In genomic region chr14:96347957-96348356, GRCh38 we compare ENCODE assay signal across 1 cellular context. TPM values are rescaled to one million over a fixed set of nuclear protein-coding genes. Genes with fewer than 3 reads are reported as not detected.
"Had no signal": no experiment of that assay in that cellular context is flagged by ENCODE, and none has a peak within 500 bp of the region (broad histone marks: within the 10 kb centered on the region; RNA-seq: fewer than 3 reads in every experiment).

No MANE protein-coding gene starts in this region.

RNA-seq across cellular contexts. Expression of gene AK7, which starts 44.0 kb away (rescaled TPM):
- total RNA-seq: ascending aorta had no signal
